In the genomic region with DNA sequence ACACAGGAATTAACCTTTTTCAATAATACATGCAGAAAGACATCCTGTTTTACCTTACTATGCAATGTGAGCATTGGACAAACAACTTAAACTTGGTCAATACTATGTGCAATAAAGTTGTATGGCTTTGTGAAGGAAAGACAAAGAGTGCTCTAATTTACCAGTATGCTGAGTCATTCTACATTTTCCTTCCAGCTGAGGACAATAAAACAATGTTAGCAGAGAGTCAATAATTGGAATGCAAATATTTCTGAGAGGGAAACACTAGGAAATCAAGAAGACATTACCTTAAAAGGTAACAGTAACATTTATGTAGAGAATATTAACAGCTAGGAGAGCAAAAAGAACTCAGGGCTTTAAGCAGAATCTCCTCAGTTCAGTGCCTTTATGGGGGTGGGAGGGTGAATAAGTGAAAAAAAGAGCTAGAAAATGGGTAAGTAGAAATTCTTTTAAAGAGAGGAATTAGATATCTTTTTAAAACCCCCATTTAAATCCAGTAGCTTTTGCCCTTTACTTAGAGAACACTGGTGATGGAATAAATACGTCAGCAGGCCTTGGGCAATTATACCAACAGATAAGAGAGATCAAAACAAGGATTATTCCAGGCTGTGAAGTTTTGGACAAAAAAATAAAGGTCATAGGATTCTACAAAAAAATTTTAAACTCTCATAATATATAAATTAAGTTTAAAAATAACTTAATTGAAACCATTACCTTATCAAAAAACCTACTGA, we compare ENCODE assay signal across 12 cellular contexts. TPM values are rescaled to one million over a fixed set of nuclear protein-coding genes. Genes with fewer than 3 reads are reported as not detected.
DNase-seq lines count a peak whose midpoint lies in the region; ATAC-seq, FAIRE-seq and TF ChIP-seq lines count a peak whose summit lies in the region.
"Had no signal": no experiment of that assay in that cellular context is flagged by ENCODE, and none has a peak within 500 bp of the region (broad histone marks: within the 10 kb centered on the region; RNA-seq: fewer than 3 reads in every experiment).

No MANE protein-coding gene starts in this region.

- H3K36me3 Mint-ChIP-seq in naive thymus-derived CD8-positive, alpha-beta T cell: peaks cover 0 to 62% (median 23%) of the 10 kb centered on the region in 3 donors

- TF ChIP-seq POLR2A in GM12892 (IDR thresholded peaks at IDR 0.05; ENCODE audit: low read depth, low read length): no peak
- no peak for TF ChIP-seq POLR2A in endothelial cell of umbilical vein (IDR thresholded peaks at IDR 0.05; ENCODE audit: low read depth, low read length)

- H3K36me3 ChIP-seq in endothelial cell of umbilical vein (ENCODE audit: control insufficient read depth in 2 of 2, extremely low read depth in 1 of 2, insufficient read depth in 2 of 2, low read length in 2 of 2) (no peaks in the 10 kb centered on the region), pancreas (no peaks in the 10 kb centered on the region), WERI-Rb-1 (peaks cover 3% of the 10 kb centered on the region; the same call in 1 of the 2 replicates)

- H3K27me3 ChIP-seq in endothelial cell of umbilical vein (ENCODE audit: control insufficient read depth in 2 of 2, insufficient read depth in 2 of 2, low read length in 2 of 2) (no peaks in the 10 kb centered on the region), pancreas (no peaks in the 10 kb centered on the region), WERI-Rb-1 (ENCODE audit: insufficient read depth, low read depth, severe bottlenecking) (no peaks in the 10 kb centered on the region)
- H3K27me3 ChIP-seq: spleen, vagina had no signal

- POLR2A ChIA-PET in endothelial cell of umbilical vein (lab: Charles Lee): interaction anchor here (1.2 kb wide), 1 partner anchor 15 kb away, joined by 7 read pairs; no protein-coding TSS in a partner anchor
- POLR2A ChIA-PET in naive thymus-derived CD8-positive, alpha-beta T cell (lab: Charles Lee): interaction anchor here (0.5 kb wide), 1 partner anchor 9 kb away, joined by 5 read pairs; no protein-coding TSS in a partner anchor

- H3K27ac ChIP-seq in endothelial cell of umbilical vein (ENCODE audit: insufficient read depth, low read depth, low read length) (peak overlapping the region; percentile 68), pancreas (peak overlapping the region in 2 of 4 donors; percentile 4 to 54), WERI-Rb-1 (no peak overlapping the region)
- H3K27ac ChIP-seq: vagina had no signal

- TF ChIP-seq CTCF in endothelial cell of umbilical vein (IDR thresholded peaks at IDR 0.05; ENCODE audit: extremely low read depth in 1 of 2, insufficient read depth in 1 of 2, low read depth in 1 of 2, low read length in 2 of 2): no peak
- no peak for TF ChIP-seq CTCF in pancreas (IDR thresholded peaks at IDR 0.05)
- TF ChIP-seq CTCF in WERI-Rb-1 (IDR thresholded peaks at IDR 0.05; ENCODE audit: low read depth, low read length): no peak

- peak overlapping the region in 3 of 10 donors; percentile 5 to 75 (median 49) for H3K27ac Mint-ChIP-seq in naive thymus-derived CD8-positive, alpha-beta T cell

- peak; percentile 78 to 86 (median 84) for ATAC-seq in pancreas
- ATAC-seq in naive thymus-derived CD8-positive, alpha-beta T cell: no peak

- H3K9me1 ChIP-seq in endothelial cell of umbilical vein (replicated peaks; ENCODE audit: control insufficient read depth, extremely low read depth, insufficient read depth, low read length): no peaks in the 10 kb centered on the region

- DNase-seq in GM12892 (ENCODE audit: insufficient read length) (no peak), NCI-H2196 treated with DMSO at 0.1 percent for 48 hours (lab: John Stamatoyannopoulos, UW; ENCODE audit: unreplicated experiment) (peak; percentile 29), endothelial cell of umbilical vein (ENCODE audit: low read depth, low spot score) (peak; percentile 79), pancreas (no peak), WERI-Rb-1 (no peak), NOMO-1 treated with DMSO at 0.1 percent for 48 hours (lab: John Stamatoyannopoulos, UW; ENCODE audit: unreplicated experiment) (no peak)
- DNase-seq in naive thymus-derived CD8-positive, alpha-beta T cell: no peak
- no peak for DNase-seq in activated effector memory CD4-positive, alpha-beta T cell treated with Interleukin-2 at 50 U/mL for 16 hours
- DNase-seq: activated T-cell treated with anti-CD3 and anti-CD28 coated beads, Interleukin-2, amount 50 U/mL, for 1 hour; spleen had no signal

- H2AFZ ChIP-seq in endothelial cell of umbilical vein (ENCODE audit: low read depth, low read length): peak overlapping the region; percentile 62

- intact Hi-C loops in endothelial cell of umbilical vein (cut with micrococcal nuclease) (loop anchor here (1.0 kb wide), 2 partner anchors 15 to 49 kb away; a partner anchor contains a TSS), pancreas (cut with DNase I) (no loop called here)

- peaks cover 0 to 4% (median 0%) of the 10 kb centered on the region in 4 donors for H3K4me1 Mint-ChIP-seq in naive thymus-derived CD8-positive, alpha-beta T cell

- H3K27me3 Mint-ChIP-seq in naive thymus-derived CD8-positive, alpha-beta T cell: no peaks in the 10 kb centered on the region

- H3K79me2 ChIP-seq in endothelial cell of umbilical vein (ENCODE audit: control insufficient read depth, insufficient read depth, low read length): no peaks in the 10 kb centered on the region

- H3K4me1 ChIP-seq in endothelial cell of umbilical vein (ENCODE audit: control insufficient read depth, extremely low read depth, insufficient read depth, low read length) (peaks cover 12% of the 10 kb centered on the region), pancreas (peaks cover 11 to 23% (median 19%) of the 10 kb centered on the region in 3 donors)
- H3K4me1 ChIP-seq: vagina had no signal

- peak overlapping the region; percentile 11 for H3K4me2 ChIP-seq in endothelial cell of umbilical vein (ENCODE audit: insufficient read depth, low read length)

- no peak overlapping the region for H3K9ac ChIP-seq in endothelial cell of umbilical vein (replicated peaks; ENCODE audit: extremely low read depth, insufficient read depth, low read length)

- H3K4me3 Mint-ChIP-seq in naive thymus-derived CD8-positive, alpha-beta T cell: no peak overlapping the region

- H3K4me3 ChIP-seq in endothelial cell of umbilical vein (replicated peaks in 1 of 3; ENCODE audit: insufficient read depth in 1 of 3, low read depth in 1 of 3, low read length in 3 of 3) (no peak overlapping the region), pancreas (no peak overlapping the region), WERI-Rb-1 (ENCODE audit: low read depth, low read length) (no peak overlapping the region)
- H3K4me3 ChIP-seq: spleen, vagina had no signal

- WGBS in pancreas, 2 donors: 26 to 29% methylated on average over 1 of the region's 1 CpG

- BruUV-seq in endothelial cell of umbilical vein (replicated peaks; lab: Mats Ljungman, UMichigan): TSS peak; percentile 78

- H4K20me1 ChIP-seq in endothelial cell of umbilical vein (replicated peaks; ENCODE audit: control insufficient read depth, extremely low read depth, insufficient read depth, low read length): no peaks in the 10 kb centered on the region

- H3K9me3 Mint-ChIP-seq in naive thymus-derived CD8-positive, alpha-beta T cell: no peaks in the 10 kb centered on the region

- CTCF ChIA-PET in endothelial cell of umbilical vein (lab: Charles Lee): interaction anchor here (0.7 to 2.7 kb wide), 12 partner anchors 9 to 126 kb away, joined by 3 to 26 read pairs (median 4); a partner anchor contains a TSS

- FAIRE-seq in GM12892 (lab: Jason Lieb, UNC): peak; percentile 51
- peak; percentile 82 for FAIRE-seq in endothelial cell of umbilical vein (lab: Jason Lieb, UNC)
- FAIRE-seq in pancreas (lab: Jason Lieb, UNC): peak; percentile 90
- FAIRE-seq: frontal cortex had no signal

- dilution Hi-C loops in endothelial cell of umbilical vein (cut with MboI; ENCODE audit: extremely low pct_ligation_motif_present, low sequenced_read_pairs): no loop called here

- H3K9me3 ChIP-seq in endothelial cell of umbilical vein (replicated peaks; ENCODE audit: control insufficient read depth, insufficient read depth, low read length) (no peaks in the 10 kb centered on the region), pancreas (no peaks in the 10 kb centered on the region), WERI-Rb-1 (ENCODE audit: severe bottlenecking) (no peaks in the 10 kb centered on the region)
- H3K9me3 ChIP-seq: spleen, vagina had no signal

RNA-seq across cellular contexts. Expression of a gene that starts 11.6 kb away (rescaled TPM):
- 0.83 TPM for polyA plus RNA-seq in GM12892 (2012; ENCODE audit: missing spikeins)
- total RNA-seq in endothelial cell of umbilical vein (0.22 and 0.44 TPM in 2 replicates), pancreas (10 to 100 TPM in 4 of 6 donors, 1 to 10 TPM in 2; 9.7 to 27.7 (median 16.0) TPM)
- polyA plus RNA-seq in endothelial cell of umbilical vein (0.18 and 0.33 TPM in 2 replicates), pancreas (10 to 100 TPM; 13.5 to 22.7 TPM)
- polyA plus RNA-seq in endothelial cell of umbilical vein (2011; cell fraction: cytosol; rRNA removed): not detected in 2 replicates
- 1.0 and 1.2 TPM in 2 replicates for polyA plus RNA-seq in endothelial cell of umbilical vein (2011; cell fraction: nucleus; rRNA removed)
- 0.12 TPM in 1 of 2 replicates, not detected in the other for polyA plus RNA-seq in endothelial cell of umbilical vein (2012)
- 0.11 and 0.51 TPM in 2 replicates for polyA minus RNA-seq in endothelial cell of umbilical vein
- not detected for polyA minus RNA-seq in endothelial cell of umbilical vein (2011; cell fraction: cytosol; rRNA and poly(A)+ RNA removed)
- polyA minus RNA-seq in endothelial cell of umbilical vein (2011; cell fraction: nucleus; rRNA and poly(A)+ RNA removed): 1.1 and 1.3 TPM in 2 replicates
- total RNA-seq in naive thymus-derived CD8-positive, alpha-beta T cell: 1 to 10 TPM; 3.8 to 5.5 TPM
- not detected for polyA plus RNA-seq in naive thymus-derived CD8-positive, alpha-beta T cell
- total RNA-seq: vagina had no signal

RNA-seq across cellular contexts. Expression of a gene that starts 48.7 kb away (rescaled TPM):
- polyA plus RNA-seq in GM12892 (2012; ENCODE audit: missing spikeins): 23.8 TPM
- total RNA-seq in endothelial cell of umbilical vein: 24.9 and 25.9 TPM in 2 replicates
- polyA plus RNA-seq in endothelial cell of umbilical vein: 2.6 and 4.3 TPM in 2 replicates
- 5.0 TPM in 2 replicates for polyA plus RNA-seq in endothelial cell of umbilical vein (2011; cell fraction: cytosol; rRNA removed)
- 4.3 and 6.3 TPM in 2 replicates for polyA plus RNA-seq in endothelial cell of umbilical vein (2011; cell fraction: nucleus; rRNA removed)
- 11.5 and 18.0 TPM in 2 replicates for polyA plus RNA-seq in endothelial cell of umbilical vein (2012)
- 6.6 and 9.5 TPM in 2 replicates for polyA minus RNA-seq in endothelial cell of umbilical vein
- polyA minus RNA-seq in endothelial cell of umbilical vein (2011; cell fraction: cytosol; rRNA and poly(A)+ RNA removed): 4.0 TPM
- polyA minus RNA-seq in endothelial cell of umbilical vein (2011; cell fraction: nucleus; rRNA and poly(A)+ RNA removed): 7.1 and 10.3 TPM in 2 replicates
- 10 to 100 TPM in 2 of 6 donors, 1 to 10 TPM in 4; 6.8 to 14.8 (median 8.6) TPM for total RNA-seq in pancreas
- 1 to 10 TPM; 2.1 to 7.1 TPM for polyA plus RNA-seq in pancreas
- total RNA-seq in naive thymus-derived CD8-positive, alpha-beta T cell: 10 to 100 TPM; 34.9 to 39.5 TPM
- polyA plus RNA-seq in naive thymus-derived CD8-positive, alpha-beta T cell: 10 to 100 TPM; 29.5 to 41.9 (median 39.0) TPM

RNA-seq across cellular contexts. Expression of a gene that starts 48.9 kb away (rescaled TPM):
- polyA plus RNA-seq in GM12892 (2012; ENCODE audit: missing spikeins): 11.4 TPM
- total RNA-seq in endothelial cell of umbilical vein: 25.5 and 27.7 TPM in 2 replicates
- polyA plus RNA-seq in endothelial cell of umbilical vein: 7.3 and 10.6 TPM in 2 replicates
- polyA plus RNA-seq in endothelial cell of umbilical vein (2011; cell fraction: cytosol; rRNA removed): 11.6 and 11.9 TPM in 2 replicates
- polyA plus RNA-seq in endothelial cell of umbilical vein (2011; cell fraction: nucleus; rRNA removed): 5.6 and 9.8 TPM in 2 replicates
- 13.8 and 18.4 TPM in 2 replicates for polyA plus RNA-seq in endothelial cell of umbilical vein (2012)
- polyA minus RNA-seq in endothelial cell of umbilical vein: 18.9 and 24.6 TPM in 2 replicates
- 13.4 TPM for polyA minus RNA-seq in endothelial cell of umbilical vein (2011; cell fraction: cytosol; rRNA and poly(A)+ RNA removed)
- 4.8 and 10.3 TPM in 2 replicates for polyA minus RNA-seq in endothelial cell of umbilical vein (2011; cell fraction: nucleus; rRNA and poly(A)+ RNA removed)
- 1 to 10 TPM; 3.8 to 9.7 (median 7.7) TPM for total RNA-seq in pancreas
- polyA plus RNA-seq in pancreas: 1 to 10 TPM; 2.7 to 3.2 TPM
- total RNA-seq in naive thymus-derived CD8-positive, alpha-beta T cell: 10 to 100 TPM; 23.9 to 26.5 TPM
- 10 to 100 TPM; 10.9 to 15.9 (median 11.5) TPM for polyA plus RNA-seq in naive thymus-derived CD8-positive, alpha-beta T cell

Comparison
In these comparisons a context has a peak if more than half of its experiments do, and no peak if none do; other contexts are left out.
1. DNase-seq: peak in NCI-H2196 treated with DMSO at 0.1 percent for 48 hours (single experiment) and endothelial cell of umbilical vein (single experiment); none in GM12892 (single experiment), pancreas (0 of 6), naive thymus-derived CD8-positive, alpha-beta T cell (0 of 10), WERI-Rb-1 (single experiment), NOMO-1 treated with DMSO at 0.1 percent for 48 hours (single experiment) and activated effector memory CD4-positive, alpha-beta T cell treated with Interleukin-2 at 50 U/mL for 16 hours (single experiment).
2. ATAC-seq: peak in pancreas (4 of 4); none in naive thymus-derived CD8-positive, alpha-beta T cell (0 of 2).